In genomic region chr19:20051841-20052768, GRCh38 we compare ENCODE assay signal across 8 cellular contexts. TPM values are rescaled to one million over a fixed set of nuclear protein-coding genes. Genes with fewer than 3 reads are reported as not detected.
DNase-seq lines count a peak whose midpoint lies in the region; ATAC-seq and TF ChIP-seq lines count a peak whose summit lies in the region.

No MANE protein-coding gene starts in this region.

- H3K9me3 Mint-ChIP-seq in natural killer cell, result no peaks in the 10 kb centered on the region
- H3K9me3 Mint-ChIP-seq in stimulated activated naive B cell treated with anti-CD40 and anti-IgM and Interleukin-4, amounts not matched to agents 10 μg/mL and 1 μg/mL and 100 μg/mL, for 72 hours, result peaks cover 0 to 2% of the 10 kb centered on the region in 2 donors

- H3K27me3 ChIP-seq in PC-9 (ENCODE audit: insufficient read depth, low read depth), result no peaks in the 10 kb centered on the region

- H3K27me3 Mint-ChIP-seq in natural killer cell (ENCODE audit: low read depth in 2 of 2), result peaks cover 0 to 3% of the 10 kb centered on the region in 2 donors
- no peaks in the 10 kb centered on the region for H3K27me3 Mint-ChIP-seq in stimulated activated naive B cell treated with anti-CD40 and anti-IgM and Interleukin-4, amounts not matched to agents 10 μg/mL and 1 μg/mL and 100 μg/mL, for 72 hours

- 0 out of 2 replicates have a peak, but pooled peaks cover 4% of the 10 kb centered on the region for H3K4me1 ChIP-seq in PC-9 (replicated peaks; ENCODE audit: insufficient read depth)

- H4K20me1 ChIP-seq in PC-9 (ENCODE audit: insufficient read depth), result no peaks in the 10 kb centered on the region

- peaks cover 17% of the 10 kb centered on the region in 2 donors for H3K4me1 Mint-ChIP-seq in natural killer cell
- peaks cover 9 to 12% of the 10 kb centered on the region in 2 donors for H3K4me1 Mint-ChIP-seq in stimulated activated naive B cell treated with anti-CD40 and anti-IgM and Interleukin-4, amounts not matched to agents 10 μg/mL and 1 μg/mL and 100 μg/mL, for 72 hours

- no peaks in the 10 kb centered on the region for H3K36me3 Mint-ChIP-seq in natural killer cell
- H3K36me3 Mint-ChIP-seq in stimulated activated naive B cell treated with anti-CD40 and anti-IgM and Interleukin-4, amounts not matched to agents 10 μg/mL and 1 μg/mL and 100 μg/mL, for 72 hours, result no peaks in the 10 kb centered on the region

- peak overlapping the region; percentile 95 for H2AFZ ChIP-seq in PC-9

- H3K9me3 ChIP-seq in PC-9 (ENCODE audit: insufficient read depth, low read depth), result no peaks in the 10 kb centered on the region; the same call in 1 of the 2 replicates

- no peaks in the 10 kb centered on the region for H3K9me2 ChIP-seq in PC-9 (ENCODE audit: insufficient read depth)

- H3F3A ChIP-seq in PC-9 (ENCODE audit: insufficient read depth, low read depth), result no peaks in the 10 kb centered on the region

- H3K4me3 Mint-ChIP-seq in natural killer cell, result peak overlapping the region; percentile 95
- peak overlapping the region; percentile 95 to 97 for H3K4me3 Mint-ChIP-seq in stimulated activated naive B cell treated with anti-CD40 and anti-IgM and Interleukin-4, amounts not matched to agents 10 μg/mL and 1 μg/mL and 100 μg/mL, for 72 hours

- H3K4me3 ChIP-seq in PC-9 (peak overlapping the region; percentile 78), fibroblast of the aortic adventitia (ENCODE audit: low read depth, low read length) (peak overlapping the region; percentile 99)

- no peaks in the 10 kb centered on the region for H3K79me2 ChIP-seq in PC-9 (ENCODE audit: low read depth)

- BruUV-seq in PC-9 (replicated peaks; lab: Mats Ljungman, UMichigan), result no TSS peak

- ATAC-seq in GM19328 (IDR thresholded peaks at IDR 0.05; ENCODE audit: unreplicated experiment), result peak; percentile 65
- ATAC-seq in HG03565 (IDR thresholded peaks at IDR 0.05; ENCODE audit: unreplicated experiment), result peak; percentile 87
- ATAC-seq in natural killer cell, result peak; percentile 89 to 97 (median 95)
- peak; percentile 95 for ATAC-seq in stimulated activated naive B cell treated with anti-CD40 and anti-IgM and Interleukin-4, amounts not matched to agents 10 μg/mL and 1 μg/mL and 100 μg/mL, for 72 hours (replicated peaks)

- peak overlapping the region; percentile 79 to 88 for H3K27ac Mint-ChIP-seq in natural killer cell
- peak overlapping the region; percentile 93 for H3K27ac Mint-ChIP-seq in stimulated activated naive B cell treated with anti-CD40 and anti-IgM and Interleukin-4, amounts not matched to agents 10 μg/mL and 1 μg/mL and 100 μg/mL, for 72 hours

- H3K27ac ChIP-seq in PC-9, result peak overlapping the region; percentile 73

- POLR2A ChIA-PET in PC-9 (lab: Charles Lee; ENCODE audit: unreplicated experiment), result interaction anchor here (0.5 to 1.0 kb wide), 7 partner anchors 13 to 388 kb away, joined by 3 to 12 read pairs (median 4); partner anchors contain the start of genes ZNF682 and ZNF90

- no peak for TF ChIP-seq CTCF in PC-9 (conservative IDR thresholded peaks at IDR 0.05)
- TF ChIP-seq CTCF in fibroblast of the aortic adventitia (IDR thresholded peaks at IDR 0.05; ENCODE audit: insufficient read depth, low read length), result peak; percentile 14
- TF ChIP-seq CTCF in natural killer cell (IDR thresholded peaks at IDR 0.05), result no peak

- peak; percentile 93 for DNase-seq in AG20443 (ENCODE audit: low spot score)
- DNase-seq in PC-9, result peak; percentile 92 to 97
- DNase-seq in activated T-helper 9 cell treated with anti-CD3 and anti-CD28 coated beads, Interleukin-2, amount 50 U/mL, for 16 hours (ENCODE audit: low read depth), result peak; percentile 42
- DNase-seq in fibroblast of the aortic adventitia (ENCODE audit: low read depth), result peak; percentile 97
- peak; percentile 19 for DNase-seq in natural killer cell
- DNase-seq in stimulated activated naive B cell treated with anti-CD40 and anti-IgM and Interleukin-4, amounts not matched to agents 10 μg/mL and 1 μg/mL and 100 μg/mL, for 72 hours, result peak; percentile 72

- H3K36me3 ChIP-seq in PC-9 (ENCODE audit: low read depth), result no peaks in the 10 kb centered on the region

- intact Hi-C loops in PC-9 (cut with micrococcal nuclease; ENCODE audit: unreplicated experiment) (loop anchor here (1.0 to 2.0 kb wide), 2 partner anchors 13 to 27 kb away; partner anchors contain the start of gene ZNF682), natural killer cell (cut with micrococcal nuclease) (no loop called here)

- CTCF ChIA-PET in PC-9 (lab: Charles Lee), result no interaction called here

- peak overlapping the region; percentile 86 for H3K4me2 ChIP-seq in PC-9

RNA-seq across cellular contexts. Expression of gene ZNF682, which starts 12.8 kb away (rescaled TPM):
- total RNA-seq in PC-9 (2021) (3.9 and 4.7 TPM in 2 replicates), fibroblast of the aortic adventitia (ENCODE audit: low replicate concordance) (2.8 and 3.8 TPM in 2 replicates), natural killer cell (10 to 100 TPM in 2 of 3 donors, 1 to 10 TPM in 1; 9.6 to 16.1 (median 13.4) TPM)

RNA-seq across cellular contexts. Expression of gene ZNF90, which starts 25.7 kb away (rescaled TPM):
- total RNA-seq in PC-9 (2021), result 3.7 and 4.2 TPM in 2 replicates
- 1.2 and 1.4 TPM in 2 replicates for total RNA-seq in fibroblast of the aortic adventitia (ENCODE audit: low replicate concordance)
- 1 to 10 TPM; 1.6 to 3.2 (median 1.8) TPM for total RNA-seq in natural killer cell

Comparison
In these comparisons a context has a peak if more than half of its experiments do, and no peak if none do; other contexts are left out.
1. Peak in every context shown above with its lines: DNase-seq, ATAC-seq, H3K4me3 ChIP-seq and H3K27ac ChIP-seq.
2. DNase-seq: peak in every context shown above with its lines; median percentile 97 in fibroblast of the aortic adventitia; 94 in PC-9; 93 in AG20443; 72 in stimulated activated naive B cell treated with anti-CD40 and anti-IgM and Interleukin-4, amounts not matched to agents 10 μg/mL and 1 μg/mL and 100 μg/mL, for 72 hours; 42 in activated T-helper 9 cell treated with anti-CD3 and anti-CD28 coated beads, Interleukin-2, amount 50 U/mL, for 16 hours; 19 in natural killer cell.